1 cellular context compared by ENCODE assay signal in the genomic region with DNA sequence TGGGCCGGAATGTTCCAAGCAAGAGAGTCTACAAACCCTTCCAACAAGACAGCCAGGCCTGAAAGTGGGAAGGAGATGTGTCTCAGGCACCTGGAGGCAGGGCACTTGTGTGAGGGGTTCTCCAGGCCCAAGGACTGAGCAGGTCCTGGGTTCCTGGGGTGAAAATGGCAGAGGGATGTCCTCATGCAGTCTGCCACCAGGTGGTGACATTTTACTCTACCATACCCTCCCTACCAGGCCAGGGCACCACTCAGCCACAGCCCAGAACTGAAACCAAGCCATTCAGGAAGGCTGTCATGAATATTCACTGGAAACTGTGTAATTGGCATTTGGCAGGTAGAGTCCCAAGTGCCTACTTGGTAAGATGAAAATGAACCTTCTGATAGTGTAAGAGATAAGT.
TF ChIP-seq lines count a peak whose summit lies in the region.

No MANE protein-coding gene starts in this region.

TF ChIP-seq in A549, 52 proteins besides CTCF, POLR2A, EP300 and RAD21 (continued from another document):
- TF ChIP-seq, protein P1, sequence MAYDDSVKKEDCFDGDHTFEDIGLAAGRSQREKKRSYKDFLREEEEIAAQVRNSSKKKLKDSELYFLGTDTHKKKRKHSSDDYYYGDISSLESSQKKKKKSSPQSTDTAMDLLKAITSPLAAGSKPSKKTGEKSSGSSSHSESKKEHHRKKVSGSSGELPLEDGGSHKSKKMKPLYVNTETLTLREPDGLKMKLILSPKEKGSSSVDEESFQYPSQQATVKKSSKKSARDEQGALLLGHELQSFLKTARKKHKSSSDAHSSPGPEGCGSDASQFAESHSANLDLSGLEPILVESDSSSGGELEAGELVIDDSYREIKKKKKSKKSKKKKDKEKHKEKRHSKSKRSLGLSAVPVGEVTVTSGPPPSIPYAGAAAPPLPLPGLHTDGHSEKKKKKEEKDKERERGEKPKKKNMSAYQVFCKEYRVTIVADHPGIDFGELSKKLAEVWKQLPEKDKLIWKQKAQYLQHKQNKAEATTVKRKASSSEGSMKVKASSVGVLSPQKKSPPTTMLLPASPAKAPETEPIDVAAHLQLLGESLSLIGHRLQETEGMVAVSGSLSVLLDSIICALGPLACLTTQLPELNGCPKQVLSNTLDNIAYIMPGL (CRISPR knock-in tag; IDR thresholded peaks at IDR 0.05; ENCODE audit: borderline replicate concordance) = no peak
TF ChIP-seq in A549: peak in this region for 0.
